ENCODE assay signal across 12 cellular contexts in the genomic region with DNA sequence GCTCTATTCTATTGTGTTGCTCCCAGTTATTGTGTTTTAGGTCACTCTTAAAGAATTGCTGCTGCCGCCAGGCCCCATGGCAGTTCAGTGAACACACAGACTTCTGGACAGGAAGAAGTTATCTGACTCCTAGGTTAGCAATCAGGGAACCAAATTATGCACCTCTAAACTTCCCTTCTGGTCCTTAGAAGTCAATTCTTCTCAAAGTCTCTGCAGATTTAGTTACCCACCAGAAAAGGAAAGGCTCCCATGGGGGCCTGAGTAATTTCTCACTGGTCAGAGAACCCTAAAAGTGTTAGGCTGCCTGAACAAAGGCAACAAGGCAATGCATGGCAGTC. TPM values are rescaled to one million over a fixed set of nuclear protein-coding genes. Genes with fewer than 3 reads are reported as not detected.
A peak's percentile ranks its signal among the peaks of the same experiment; 100 is the strongest.
DNase-seq lines count a peak whose midpoint lies in the region; ATAC-seq and TF ChIP-seq lines count a peak whose summit lies in the region.
"Had no signal": no experiment of that assay in that cellular context is flagged by ENCODE, and none has a peak within 500 bp of the region (broad histone marks: within the 10 kb centered on the region; RNA-seq: fewer than 3 reads in every experiment).

No MANE protein-coding gene starts in this region.

- peaks cover 96% of the 10 kb centered on the region for H3K79me2 ChIP-seq in GM23248 (ENCODE audit: insufficient read depth)
- peaks cover 80% of the 10 kb centered on the region for H3K79me2 ChIP-seq in PC-3 (ENCODE audit: low read length)
- peaks cover 1% of the 10 kb centered on the region for H3K79me2 ChIP-seq in trophoblast cell (ENCODE audit: control insufficient read depth, insufficient read depth, low read length, poor library complexity)

- H3K23ac ChIP-seq in trophoblast cell (ENCODE audit: low read length), result no peak overlapping the region

- no peak overlapping the region for H4K8ac ChIP-seq in trophoblast cell (ENCODE audit: low read depth, low read length)

- no peak for ATAC-seq in PC-3
- no peak for ATAC-seq in HG03280 (IDR thresholded peaks at IDR 0.05; ENCODE audit: unreplicated experiment)
- ATAC-seq: WTC11 had no signal

- H4K91ac ChIP-seq in trophoblast cell (ENCODE audit: low read depth, low read length), result peak overlapping the region; percentile 89

- POLR2A ChIA-PET in PC-3 (lab: Charles Lee; ENCODE audit: unreplicated experiment), result interaction anchor here (0.6 to 1.3 kb wide), 4 partner anchors 9 to 1377 kb away, joined by 3 to 36 read pairs (median 5); partner anchors contain the start of gene EMP1

- no peak for TF ChIP-seq CTCF in PC-3 (conservative IDR thresholded peaks at IDR 0.05; ENCODE audit: low read depth, low read length)
- TF ChIP-seq CTCF in Peyer's patch (IDR thresholded peaks at IDR 0.05), result no peak

- H3K4me3 Mint-ChIP-seq in dendritic cell treated with granulocyte-macrophage colony-stimulating factor and Interleukin-4, amounts not matched to agents 40 ng/mL and 50 ng/mL, for 4 days, result no peak overlapping the region
- H3K4me3 Mint-ChIP-seq: activated naive CD4-positive, alpha-beta T cell treated with anti-CD3 and anti-CD28 coated beads, Interleukin-2, amount 10 ng/mL, durations not matched to agents 7 days and 5 days; WTC11 had no signal

- H2AK5ac ChIP-seq in trophoblast cell (ENCODE audit: low read length), result peak overlapping the region; percentile 44

- H3K36me3 Mint-ChIP-seq in dendritic cell treated with granulocyte-macrophage colony-stimulating factor and Interleukin-4, amounts not matched to agents 40 ng/mL and 50 ng/mL, for 4 days (ENCODE audit: low read depth), result peaks cover 32% of the 10 kb centered on the region
- H3K36me3 Mint-ChIP-seq: activated naive CD4-positive, alpha-beta T cell treated with anti-CD3 and anti-CD28 coated beads, Interleukin-2, amount 10 ng/mL, durations not matched to agents 7 days and 5 days; WTC11 had no signal

- H3K27ac ChIP-seq in GM23248 (peak overlapping the region; percentile 100), PC-3 (ENCODE audit: low read length) (peak overlapping the region; percentile 91), trophoblast cell (ENCODE audit: low read depth, low read length) (peak overlapping the region; percentile 94), Peyer's patch (no peak overlapping the region)

- H3K9ac ChIP-seq in GM23248 (peak overlapping the region; percentile 99), PC-3 (ENCODE audit: low read length) (peak overlapping the region; percentile 63), trophoblast cell (ENCODE audit: low read length) (no peak overlapping the region)

- H3K27me3 ChIP-seq in GM23248 (replicated peaks; ENCODE audit: insufficient read depth) (no peaks in the 10 kb centered on the region), PC-3 (ENCODE audit: low read length) (no peaks in the 10 kb centered on the region), trophoblast cell (ENCODE audit: insufficient read depth, low read length) (no peaks in the 10 kb centered on the region), Peyer's patch (no peaks in the 10 kb centered on the region)
- H3K27me3 ChIP-seq: right atrium auricular region had no signal

- H3F3A ChIP-seq in GM23248 (ENCODE audit: insufficient read depth), result peaks cover 94% of the 10 kb centered on the region
- peaks cover 9% of the 10 kb centered on the region for H3F3A ChIP-seq in PC-3 (ENCODE audit: low read length, unreplicated experiment)

- peaks cover 95% of the 10 kb centered on the region for H3K4me1 ChIP-seq in GM23248 (ENCODE audit: insufficient read depth)
- H3K4me1 ChIP-seq in PC-3 (ENCODE audit: insufficient read depth, low read length), result peaks cover 80% of the 10 kb centered on the region
- peaks cover 23 to 32% of the 10 kb centered on the region in 2 experiments for H3K4me1 ChIP-seq in trophoblast cell (ENCODE audit: control insufficient read depth in 1 of 2, insufficient read depth in 2 of 2, low read length in 2 of 2)
- H3K4me1 ChIP-seq in Peyer's patch, result peaks cover 0 to 53% (median 0%) of the 10 kb centered on the region in 4 donors

- H3K14ac ChIP-seq in trophoblast cell (ENCODE audit: low read length), result peak overlapping the region; percentile 46

- H3K9me2 ChIP-seq in GM23248 (ENCODE audit: insufficient read depth) (no peaks in the 10 kb centered on the region), PC-3 (replicated peaks; ENCODE audit: low read length) (no peaks in the 10 kb centered on the region)

- no peak for TF ChIP-seq POLR2A in Peyer's patch (IDR thresholded peaks at IDR 0.05)

- H3K4me3 ChIP-seq in GM23248, result peak overlapping the region; percentile 46
- no peak overlapping the region for H3K4me3 ChIP-seq in PC-3 (ENCODE audit: low read length)
- no peak overlapping the region for H3K4me3 ChIP-seq in trophoblast cell (ENCODE audit: low read depth, low read length)
- no peak overlapping the region for H3K4me3 ChIP-seq in Peyer's patch
- H3K4me3 ChIP-seq: right atrium auricular region had no signal

- CTCF ChIA-PET in PC-3 (lab: Charles Lee), result interaction anchor here (0.6 to 1.0 kb wide), 2 partner anchors 108 to 305 kb away, joined by 3 to 6 read pairs; no protein-coding TSS in a partner anchor

- no peak overlapping the region for H3K18ac ChIP-seq in trophoblast cell (ENCODE audit: low read length)

- peak overlapping the region; percentile 79 for H2BK5ac ChIP-seq in trophoblast cell (ENCODE audit: low read depth, low read length, poor library complexity)

- in situ Hi-C loops in GM23248 (cut with MboI), result no loop called here

- H2BK12ac ChIP-seq in trophoblast cell (ENCODE audit: low read length), result peak overlapping the region; percentile 78

- DNase-seq in GM23248 (no peak), PC-3 (no peak), trophoblast cell (no peak), Peyer's patch (no peak), foreskin melanocyte (no peak)
- DNase-seq in activated CD8-positive, alpha-beta memory T cell treated with anti-CD3 and anti-CD28 coated beads, Interleukin-2, amount 50 U/mL, for 4 hours, result no peak
- DNase-seq: NCI-H2171 treated with DMSO at 0.1 percent for 48 hours had no signal

- H3K27me3 Mint-ChIP-seq in dendritic cell treated with granulocyte-macrophage colony-stimulating factor and Interleukin-4, amounts not matched to agents 40 ng/mL and 50 ng/mL, for 4 days, result peaks cover 2% of the 10 kb centered on the region

- H3K4me1 Mint-ChIP-seq in dendritic cell treated with granulocyte-macrophage colony-stimulating factor and Interleukin-4, amounts not matched to agents 40 ng/mL and 50 ng/mL, for 4 days (ENCODE audit: low read depth), result peaks cover 86% of the 10 kb centered on the region

- intact Hi-C loops in PC-3 (cut with micrococcal nuclease), result loop anchor here (1.0 to 5.0 kb wide), 4 partner anchors 9 to 204 kb away; partner anchors contain the start of gene HEBP1
- intact Hi-C loops in dendritic cell treated with granulocyte-macrophage colony-stimulating factor and Interleukin-4, amounts not matched to agents 40 ng/mL and 50 ng/mL, for 4 days (cut with micrococcal nuclease), result loop anchor here (5.0 kb wide), 1 partner anchor 184 kb away; no protein-coding TSS in a partner anchor

- H3K9me3 Mint-ChIP-seq in dendritic cell treated with granulocyte-macrophage colony-stimulating factor and Interleukin-4, amounts not matched to agents 40 ng/mL and 50 ng/mL, for 4 days, result no peaks in the 10 kb centered on the region
- H3K9me3 Mint-ChIP-seq: activated naive CD4-positive, alpha-beta T cell treated with anti-CD3 and anti-CD28 coated beads, Interleukin-2, amount 10 ng/mL, durations not matched to agents 7 days and 5 days; WTC11 had no signal

- no peak overlapping the region for H4K12ac ChIP-seq in trophoblast cell (ENCODE audit: low read depth, low read length)

- H3K4ac ChIP-seq in trophoblast cell (ENCODE audit: low read depth, low read length), result no peak overlapping the region

- H4K20me1 ChIP-seq in GM23248 (ENCODE audit: insufficient read depth), result peaks cover 13% of the 10 kb centered on the region; the same call in 1 of the 2 replicates
- H4K20me1 ChIP-seq in PC-3 (ENCODE audit: low read length), result peaks cover 23% of the 10 kb centered on the region

- H2AFZ ChIP-seq in GM23248 (no peak overlapping the region), PC-3 (ENCODE audit: low read length) (no peak overlapping the region), trophoblast cell (ENCODE audit: insufficient read depth, low read length, poor library complexity) (no peak overlapping the region)

- peak overlapping the region; percentile 78 for H2BK120ac ChIP-seq in trophoblast cell (ENCODE audit: insufficient read depth, low read length, poor library complexity)

- H3K36me3 ChIP-seq in GM23248 (ENCODE audit: low read depth) (peaks cover 51% of the 10 kb centered on the region), PC-3 (ENCODE audit: low read depth, low read length) (peaks cover 24% of the 10 kb centered on the region; the same call in 1 of the 2 replicates), trophoblast cell (ENCODE audit: control insufficient read depth in 1 of 2, insufficient read depth in 2 of 2, low read length in 2 of 2) (no peaks in the 10 kb centered on the region), Peyer's patch (no peaks in the 10 kb centered on the region)

- BruUV-seq in PC-3 (replicated peaks; lab: Mats Ljungman, UMichigan), result no TSS peak

- H3K27ac Mint-ChIP-seq in dendritic cell treated with granulocyte-macrophage colony-stimulating factor and Interleukin-4, amounts not matched to agents 40 ng/mL and 50 ng/mL, for 4 days, result peak overlapping the region; percentile 43
- H3K27ac Mint-ChIP-seq: WTC11 had no signal

- H3K4me2 ChIP-seq in GM23248 (ENCODE audit: unreplicated experiment) (peak overlapping the region; percentile 83), PC-3 (ENCODE audit: low read length) (peak overlapping the region; percentile 75), trophoblast cell (ENCODE audit: low read length) (no peak overlapping the region)

- H3K9me3 ChIP-seq in GM23248 (ENCODE audit: low read depth) (no peaks in the 10 kb centered on the region), PC-3 (ENCODE audit: low read length) (no peaks in the 10 kb centered on the region), trophoblast cell (ENCODE audit: insufficient read depth, low read depth, low read length) (no peaks in the 10 kb centered on the region), Peyer's patch (no peaks in the 10 kb centered on the region)
- H3K9me3 ChIP-seq: right atrium auricular region had no signal

- 0% methylated on average over 1 of the region's 1 CpG for WGBS in GM23248 (ENCODE audit: low coverage in 1 of 2, low lambda C conversion rate in 2 of 2, missing lambda C conversion rate in 2 of 2), 2 experiments
- WGBS in trophoblast cell (ENCODE audit: extremely low coverage, insufficient coverage, insufficient read length), result no CpG with 5 or more reads among the region's 1 CpG

- peaks cover 19% of the 10 kb centered on the region for H3K79me1 ChIP-seq in trophoblast cell (ENCODE audit: low read length)

RNA-seq across cellular contexts. Expression of gene EMP1, which starts 10.0 kb away (rescaled TPM):
- 631 and 744 TPM in 2 replicates for total RNA-seq in GM23248 (2014; rRNA removed; shearing (Covaris generic))
- polyA plus RNA-seq in GM23248 (2016; fragmentation: Nextera tagmentation; extraction: Ambion mirVana), result 496 and 518 TPM in 2 replicates
- total RNA-seq in PC-3 (2014; rRNA removed), result 158 and 187 TPM in 2 replicates
- polyA plus RNA-seq in trophoblast cell (2013), result 10.1 and 10.7 TPM in 2 replicates
- total RNA-seq in Peyer's patch, result 100 to 1,000 TPM in 1 of 4 donors, 10 to 100 TPM in 3; 37.1 to 110 (median 87.3) TPM

Comparison
In these comparisons a context has a peak if more than half of its experiments do, and no peak if none do; other contexts are left out.
1. H3K27ac ChIP-seq: peak in GM23248 (single experiment), PC-3 (single experiment) and trophoblast cell (single experiment); none in Peyer's patch (0 of 4).